ENCODE assay signal across 20 cellular contexts in genomic region chr17:16511515-16511914, GRCh38. TPM values are rescaled to one million over a fixed set of nuclear protein-coding genes. Genes with fewer than 3 reads are reported as not detected.
DNase-seq lines count a peak whose midpoint lies in the region; ATAC-seq, FAIRE-seq and TF ChIP-seq lines count a peak whose summit lies in the region.
"Had no signal": no experiment of that assay in that cellular context is flagged by ENCODE, and none has a peak within 500 bp of the region (broad histone marks: within the 10 kb centered on the region; RNA-seq: fewer than 3 reads in every experiment).

No MANE protein-coding gene starts in this region.

- no peaks in the 10 kb centered on the region for H3K79me2 ChIP-seq in H9 (ENCODE audit: insufficient read depth, low read length)

- H4K20me1 ChIP-seq in H9 (ENCODE audit: control insufficient read depth, insufficient read depth, insufficient read length), result no peaks in the 10 kb centered on the region

- no peak overlapping the region for H2BK15ac ChIP-seq in H9 (ENCODE audit: low read depth, low read length)

- no peak overlapping the region for H4K5ac ChIP-seq in H9 (ENCODE audit: insufficient read length, low read depth, low read length)

- TF ChIP-seq CTCF in H9 (conservative IDR thresholded peaks at IDR 0.05), result no peak
- TF ChIP-seq CTCF in glutamatergic neuron (IDR thresholded peaks at IDR 0.05; ENCODE audit: partially characterized antibody, unreplicated experiment), result no peak
- no peak for TF ChIP-seq CTCF in neutrophil (IDR thresholded peaks at IDR 0.05)
- no peak for TF ChIP-seq CTCF in upper lobe of left lung (IDR thresholded peaks at IDR 0.05)

- no peak overlapping the region for H4K8ac ChIP-seq in H9 (replicated peaks; ENCODE audit: insufficient read length, low read depth, low read length)

- H3K4me3 Mint-ChIP-seq in H9 (peak overlapping the region in 1 of 2 experiments; percentile 22; a peak in 1 of 5 replicates), glutamatergic neuron (ENCODE audit: unreplicated experiment) (no peak overlapping the region)
- H3K4me3 Mint-ChIP-seq: CD4-positive, alpha-beta T cell had no signal

- H3K9ac ChIP-seq in H9 (ENCODE audit: extremely low read depth, insufficient read length, low read length), result no peak overlapping the region

- no peak overlapping the region for H3K4me2 ChIP-seq in H9 (ENCODE audit: insufficient read depth, insufficient read length, low read length)

- no peak overlapping the region for H2BK12ac ChIP-seq in H9 (ENCODE audit: insufficient read length, low read depth, low read length)

- H3K56ac ChIP-seq in H9 (ENCODE audit: insufficient read length, low read depth, low read length), result no peak overlapping the region

- peaks cover 36% of the 10 kb centered on the region for H3K27me3 Mint-ChIP-seq in H9 (ENCODE audit: low read depth)
- peaks cover 3% of the 10 kb centered on the region for H3K27me3 Mint-ChIP-seq in glutamatergic neuron (ENCODE audit: unreplicated experiment)

- no peak for FAIRE-seq in H54 (lab: Jason Lieb, UNC)

- ATAC-seq in upper lobe of left lung (ENCODE audit: low FRiP score in 2 of 2), result no peak

- DNase-seq in H9, result no peak
- DNase-seq in SJCRH30, result peak; percentile 37 to 79
- DNase-seq in glutamatergic neuron, result no peak
- DNase-seq in upper lobe of left lung, result no peak
- DNase-seq in NCI-H82 treated with DMSO at 0.1 percent for 48 hours (lab: John Stamatoyannopoulos, UW; ENCODE audit: unreplicated experiment), result no peak
- DNase-seq in H54 (ENCODE audit: insufficient read length, low spot score), result no peak
- DNase-seq: CD4-positive, alpha-beta T cell; EL; IMR-90; Karpas-422; MM.1S; NCI-H1436 treated with DMSO at 0.1 percent for 48 hours; NCI-H2171 treated with DMSO at 0.1 percent for 48 hours; NCI-H446 treated with DMSO at 0.1 percent for 48 hours; Right ventricle myocardium superior had no signal

- H3K27ac ChIP-seq in H9 (ENCODE audit: insufficient read length, low read depth, low read length) (no peak overlapping the region), SJCRH30 (peak overlapping the region; percentile 77), neutrophil (peak overlapping the region; percentile 83), upper lobe of left lung (no peak overlapping the region)
- H3K27ac ChIP-seq: HL-60, SK-N-MC had no signal

- TF ChIP-seq EP300 in upper lobe of left lung (IDR thresholded peaks at IDR 0.05), result no peak

- no peak overlapping the region for H3T11ph ChIP-seq in H9 (ENCODE audit: low read length)

- H3K36me3 ChIP-seq in SJCRH30 (no peaks in the 10 kb centered on the region), neutrophil (no peaks in the 10 kb centered on the region), upper lobe of left lung (no peaks in the 10 kb centered on the region)

- H3K27ac Mint-ChIP-seq in H9 (peak overlapping the region in 2 of 3 experiments; percentile 13 to 84; a peak in 3 of 7 replicates), glutamatergic neuron (ENCODE audit: unreplicated experiment) (peak overlapping the region; percentile 93)
- H3K27ac Mint-ChIP-seq: CD4-positive, alpha-beta T cell had no signal

- H2AFZ ChIP-seq in H9 (ENCODE audit: low read length), result no peak overlapping the region

- H4K91ac ChIP-seq in H9 (ENCODE audit: insufficient read length, low read depth, low read length), result no peak overlapping the region

- H2BK20ac ChIP-seq in H9 (ENCODE audit: low read depth, low read length, poor library complexity, severe bottlenecking), result no peak overlapping the region

- H3K4me3 ChIP-seq in SJCRH30, result no peak overlapping the region
- peak overlapping the region; percentile 7 to 44 for H3K4me3 ChIP-seq in neutrophil (ENCODE audit: low read depth in 1 of 2, low read length in 1 of 2)
- no peak overlapping the region for H3K4me3 ChIP-seq in upper lobe of left lung
- H3K4me3 ChIP-seq: SK-N-MC had no signal

- no peaks in the 10 kb centered on the region; a peak in 1 of 5 replicates for H3K9me3 Mint-ChIP-seq in H9
- H3K9me3 Mint-ChIP-seq in glutamatergic neuron (ENCODE audit: unreplicated experiment), result peaks cover 5% of the 10 kb centered on the region
- H3K9me3 Mint-ChIP-seq: CD4-positive, alpha-beta T cell had no signal

- no peaks in the 10 kb centered on the region for H3K23me2 ChIP-seq in H9 (ENCODE audit: insufficient read length, low read depth, low read length, poor library complexity, severe bottlenecking)

- H3K23ac ChIP-seq in H9 (ENCODE audit: insufficient read length, low read depth, low read length), result no peak overlapping the region

- no peak overlapping the region for H3K18ac ChIP-seq in H9 (ENCODE audit: insufficient read length, low read depth, low read length)

- peaks cover 11% of the 10 kb centered on the region; the same call in 1 of the 2 replicates for H3K4me1 ChIP-seq in H9 (ENCODE audit: insufficient read depth, low read length)
- peaks cover 25% of the 10 kb centered on the region for H3K4me1 ChIP-seq in SJCRH30
- peaks cover 72 to 76% of the 10 kb centered on the region in 2 experiments for H3K4me1 ChIP-seq in neutrophil (ENCODE audit: control insufficient read depth in 1 of 2, insufficient read depth in 1 of 2, low read depth in 1 of 2, low read length in 1 of 2)
- peaks cover 0 to 4% (median 3%) of the 10 kb centered on the region in 4 donors for H3K4me1 ChIP-seq in upper lobe of left lung

- no peak overlapping the region for H2AK5ac ChIP-seq in H9 (ENCODE audit: insufficient read length, low read length)

- H3K4ac ChIP-seq in H9 (ENCODE audit: low read depth, low read length), result no peak overlapping the region

- no peak overlapping the region for H2BK5ac ChIP-seq in H9 (ENCODE audit: insufficient read length, low read length)

- no peaks in the 10 kb centered on the region for H3K79me1 ChIP-seq in H9 (ENCODE audit: insufficient read depth, low read depth, low read length, poor library complexity, severe bottlenecking)

- H3K9me3 ChIP-seq in H9 (ENCODE audit: control insufficient read depth, low read depth, low read length) (no peaks in the 10 kb centered on the region), SJCRH30 (replicated peaks) (no peaks in the 10 kb centered on the region; the same call in 1 of the 2 replicates), neutrophil (no peaks in the 10 kb centered on the region), upper lobe of left lung (no peaks in the 10 kb centered on the region)

- no peak overlapping the region for H2BK120ac ChIP-seq in H9 (ENCODE audit: low read depth, low read length, poor library complexity, severe bottlenecking)

- TF ChIP-seq POLR2A in upper lobe of left lung (IDR thresholded peaks at IDR 0.05) (no peak), H54 (IDR thresholded peaks at IDR 0.05; ENCODE audit: low read depth, low read length) (no peak)

- H3K4me1 Mint-ChIP-seq in H9 (peaks cover 19 to 21% of the 10 kb centered on the region in 2 experiments), glutamatergic neuron (ENCODE audit: low read depth, unreplicated experiment) (peaks cover 15% of the 10 kb centered on the region)

- no CpG with 5 or more reads among the region's 2 CpGs for WGBS in H9 (ENCODE audit: extremely low coverage, insufficient read length, low lambda C conversion rate)
- 86% methylated on average over 2 of the region's 2 CpGs for WGBS in upper lobe of left lung, 2 donors

- H3K27me3 ChIP-seq in H9 (ENCODE audit: insufficient read depth, low read length), result no peaks in the 10 kb centered on the region
- H3K27me3 ChIP-seq in SJCRH30, result no peaks in the 10 kb centered on the region
- H3K27me3 ChIP-seq in neutrophil, result no peaks in the 10 kb centered on the region
- no peaks in the 10 kb centered on the region for H3K27me3 ChIP-seq in upper lobe of left lung

- peaks cover 0 to 3% (median 0%) of the 10 kb centered on the region in 3 experiments; a peak in 2 of 7 replicates for H3K36me3 Mint-ChIP-seq in H9 (ENCODE audit: insufficient read depth in 1 of 3, low read depth in 3 of 3)
- H3K36me3 Mint-ChIP-seq in glutamatergic neuron (ENCODE audit: unreplicated experiment), result no peaks in the 10 kb centered on the region

- H3K14ac ChIP-seq in H9 (ENCODE audit: insufficient read depth, low read length), result no peak overlapping the region

RNA-seq across cellular contexts. Expression of gene LRRC75A, which starts 19.5 kb away (rescaled TPM):
- total RNA-seq in H9 (2021) (9.4 and 10.1 TPM in 2 replicates), glutamatergic neuron (ENCODE audit: unreplicated experiment) (7.3 TPM), upper lobe of left lung (1 to 10 TPM; 2.1 to 7.3 (median 5.2) TPM)
- 3.7 and 4.8 TPM in 2 replicates for total RNA-seq in SJCRH30 (2014; rRNA removed; shearing (Covaris generic))
- total RNA-seq: HT1080, OCI-LY7 had no signal

RNA-seq across cellular contexts. Expression of gene ZNF287, which starts 57.5 kb away (rescaled TPM):
- total RNA-seq in H9 (2021) (4.8 and 7.1 TPM in 2 replicates), glutamatergic neuron (ENCODE audit: unreplicated experiment) (17.4 TPM), upper lobe of left lung (1 to 10 TPM in 5 of 6 donors, under 1 TPM in 1; 0.22 to 6.5 (median 3.7) TPM)
- total RNA-seq in SJCRH30 (2014; rRNA removed; shearing (Covaris generic)), result 17.0 and 18.2 TPM in 2 replicates

Comparison
In these comparisons a context has a peak if more than half of its experiments do, and no peak if none do; other contexts are left out.
1. DNase-seq: peak in SJCRH30 (2 of 2); none in H9 (single experiment), glutamatergic neuron (single experiment), upper lobe of left lung (0 of 2), NCI-H82 treated with DMSO at 0.1 percent for 48 hours (single experiment) and H54 (single experiment).
2. H3K27ac ChIP-seq: peak in SJCRH30 (single experiment) and neutrophil (single experiment); none in H9 (single experiment) and upper lobe of left lung (0 of 4).
3. H3K4me3 ChIP-seq: peak in neutrophil (2 of 2); none in SJCRH30 (single experiment) and upper lobe of left lung (0 of 4).